In genomic region chr15:91865903-91866302, GRCh38 we compare ENCODE assay signal across 12 cellular contexts. TPM values are rescaled to one million over a fixed set of nuclear protein-coding genes. Genes with fewer than 3 reads are reported as not detected.
DNase-seq lines count a peak whose midpoint lies in the region; TF ChIP-seq lines count a peak whose summit lies in the region.
"Had no signal": no experiment of that assay in that cellular context is flagged by ENCODE, and none has a peak within 500 bp of the region (broad histone marks: within the 10 kb centered on the region; RNA-seq: fewer than 3 reads in every experiment).

No MANE protein-coding gene starts in this region.

- no peaks in the 10 kb centered on the region for H3K36me3 ChIP-seq in fibroblast of lung (ENCODE audit: control insufficient read depth, insufficient read depth, low read length)
- H3K36me3 ChIP-seq in skeletal muscle tissue (ENCODE audit: control insufficient read depth in 3 of 3, insufficient read depth in 3 of 3, low read length in 3 of 3) = no peaks in the 10 kb centered on the region
- no peaks in the 10 kb centered on the region for H3K36me3 ChIP-seq in A673 (ENCODE audit: insufficient read depth, low read length, poor library complexity, severe bottlenecking)
- H3K36me3 ChIP-seq: pancreas had no signal

- H3K27ac ChIP-seq in fibroblast of lung (ENCODE audit: insufficient read depth, low read length) (peak overlapping the region; percentile 85), skeletal muscle tissue (ENCODE audit: low read depth, low read length) (peak overlapping the region; percentile 68), A673 (ENCODE audit: low read depth, low read length, poor library complexity, severe bottlenecking) (no peak overlapping the region)
- H3K27ac ChIP-seq: HL-60 had no signal

- H3K4me3 ChIP-seq in fibroblast of lung (replicated peaks in 1 of 4; ENCODE audit: control extremely low read depth in 1 of 4, insufficient read depth in 1 of 4, low read depth in 3 of 4, low read length in 4 of 4) (no peak overlapping the region), skeletal muscle tissue (ENCODE audit: low read length in 3 of 3) (no peak overlapping the region), A673 (ENCODE audit: low read depth, low read length, poor library complexity, severe bottlenecking) (no peak overlapping the region)
- H3K4me3 ChIP-seq: pancreas had no signal

- in situ Hi-C loops in GM13977 (cut with MboI; ENCODE audit: low pct_unique_long_range_greater_than_20kb, low sequenced_read_pairs, unreplicated experiment) = no loop called here

- CTCF ChIA-PET in A673 (lab: Charles Lee) = no interaction called here

- peaks cover 4% of the 10 kb centered on the region for H3K79me2 ChIP-seq in fibroblast of lung (ENCODE audit: control insufficient read depth, insufficient read depth, low read length)

- POLR2A ChIA-PET in A673 (lab: Charles Lee; ENCODE audit: low non-redundant PET) = no interaction called here

- H3K27me3 ChIP-seq in fibroblast of lung (ENCODE audit: control insufficient read depth, insufficient read depth, low read length) (no peaks in the 10 kb centered on the region), skeletal muscle tissue (ENCODE audit: control insufficient read depth in 3 of 3, insufficient read depth in 3 of 3, low read length in 3 of 3) (no peaks in the 10 kb centered on the region), A673 (replicated peaks; ENCODE audit: insufficient read depth, low read depth, low read length, poor library complexity) (no peaks in the 10 kb centered on the region)
- H3K27me3 ChIP-seq: pancreas had no signal

- TF ChIP-seq CTCF in fibroblast of lung (conservative IDR thresholded peaks at IDR 0.05 in 1 of 2, IDR thresholded peaks at IDR 0.05 in 1 of 2; ENCODE audit: low read depth in 1 of 2, low read length in 2 of 2) (no peak), GM13977 (IDR thresholded peaks at IDR 0.05; ENCODE audit: extremely low read depth, insufficient read depth, missing control alignments) (no peak), A673 (conservative IDR thresholded peaks at IDR 0.05; ENCODE audit: low read depth, low read length) (no peak)

- peak; percentile 35 for DNase-seq in EH (ENCODE audit: low read depth)
- peak; percentile 28 for DNase-seq in SK-N-DZ (ENCODE audit: low spot score)
- DNase-seq in fibroblast of lung (ENCODE audit: low read depth in 2 of 2) = peak in 1 of 2 donors; percentile 68
- DNase-seq in hypothalamus (lab: John Stamatoyannopoulos, UW) = no peak
- no peak for DNase-seq in GM13977 (ENCODE audit: low spot score)
- DNase-seq in amniotic stem cell (lab: John Stamatoyannopoulos, UW) = no peak
- no peak for DNase-seq in A673 (ENCODE audit: low spot score)
- DNase-seq: activated CD8-positive, alpha-beta memory T cell treated with anti-CD3 and anti-CD28 coated beads for 24 hours; pancreas; SW 1271 had no signal

- H4K20me1 ChIP-seq in fibroblast of lung (ENCODE audit: control insufficient read depth, extremely low read depth, insufficient read depth, low read length) = no peaks in the 10 kb centered on the region

- H3K9ac ChIP-seq in fibroblast of lung (ENCODE audit: insufficient read depth, low read length) (no peak overlapping the region), skeletal muscle tissue (ENCODE audit: low read depth in 1 of 3, low read length in 3 of 3) (peak overlapping the region in 1 of 3 donors; percentile 4)

- H3K9me3 ChIP-seq in fibroblast of lung (ENCODE audit: control insufficient read depth, insufficient read depth, low read depth, low read length) = no peaks in the 10 kb centered on the region
- no peaks in the 10 kb centered on the region for H3K9me3 ChIP-seq in skeletal muscle tissue (ENCODE audit: control insufficient read depth in 3 of 3, low read length in 3 of 3)
- H3K9me3 ChIP-seq in A673 (ENCODE audit: low read depth, low read length, poor library complexity, severe bottlenecking) = no peaks in the 10 kb centered on the region
- H3K9me3 ChIP-seq: pancreas had no signal

- intact Hi-C loops in A673 (cut with micrococcal nuclease; ENCODE audit: unreplicated experiment) = no loop called here

- peak overlapping the region; percentile 25 for H2AFZ ChIP-seq in fibroblast of lung (ENCODE audit: low read length)

- BruUV-seq in A673 (replicated peaks; lab: Mats Ljungman, UMichigan) = no TSS peak

- peaks cover 28% of the 10 kb centered on the region for H3K4me1 ChIP-seq in fibroblast of lung (ENCODE audit: control insufficient read depth, extremely low read depth, insufficient read depth, low read length)
- peaks cover 33 to 43% (median 42%) of the 10 kb centered on the region in 3 donors for H3K4me1 ChIP-seq in skeletal muscle tissue (ENCODE audit: control insufficient read depth in 3 of 3, insufficient read depth in 3 of 3, low read length in 3 of 3)
- H3K4me1 ChIP-seq in A673 (ENCODE audit: insufficient read depth, low read length, poor library complexity, severe bottlenecking) = no peaks in the 10 kb centered on the region
- H3K4me1 ChIP-seq: pancreas had no signal

- H3K4me2 ChIP-seq in fibroblast of lung (ENCODE audit: extremely low read depth, insufficient read depth, low read length) = peak overlapping the region; percentile 15

RNA-seq across cellular contexts. Expression of gene SLCO3A1, which starts 12.4 kb away (rescaled TPM):
- polyA plus RNA-seq in SK-N-DZ (2014; cell fraction: cytosol; rRNA removed) = 7.2 and 11.4 TPM in 2 replicates
- 19.2 and 23.3 TPM in 2 replicates for polyA plus RNA-seq in SK-N-DZ (2014; cell fraction: nucleus; rRNA removed)
- total RNA-seq in fibroblast of lung = 7.7 and 8.1 TPM in 2 replicates
- polyA plus RNA-seq in fibroblast of lung = 16.8 and 28.1 TPM in 2 replicates
- polyA plus RNA-seq in fibroblast of lung (2012) = 17.0 and 21.7 TPM in 2 replicates
- 60.6 and 152 TPM in 2 replicates for polyA minus RNA-seq in fibroblast of lung (ENCODE audit: low replicate concordance)
- total RNA-seq in skeletal muscle tissue = 4.7 TPM
- total RNA-seq in A673 (2021) = 16.6 and 17.7 TPM in 2 replicates

Comparison
In these comparisons a context has a peak if more than half of its experiments do, and no peak if none do; other contexts are left out.
1. DNase-seq: peak in EH (single experiment) and SK-N-DZ (single experiment); none in hypothalamus (0 of 51), GM13977 (single experiment), amniotic stem cell (single experiment) and A673 (single experiment).